ENCODE assay signal across 8 cellular contexts in the genomic region with DNA sequence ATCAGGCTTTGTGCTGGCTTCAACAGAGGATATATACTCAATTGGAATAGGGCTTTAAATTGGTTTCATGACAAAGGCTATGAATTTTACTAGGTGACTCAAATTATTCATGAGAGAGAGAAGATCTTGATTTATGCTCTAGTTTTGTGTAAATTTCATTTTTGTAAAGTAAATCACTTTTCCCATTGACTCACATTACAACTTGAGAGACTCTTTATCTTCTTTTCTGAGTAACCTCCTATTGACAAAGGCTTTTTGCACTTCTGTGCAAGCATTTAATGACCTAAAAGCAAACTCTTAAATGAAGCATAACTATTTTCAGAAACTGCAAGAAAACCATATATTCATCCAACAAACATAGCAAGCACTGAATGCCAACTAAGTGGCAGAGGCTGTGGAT.
"Had no signal": no experiment of that assay in that cellular context is flagged by ENCODE, and none has a peak within 500 bp of the region (broad histone marks: within the 10 kb centered on the region; RNA-seq: fewer than 3 reads in every experiment).

No MANE protein-coding gene starts in this region.

- H3K4me3 Mint-ChIP-seq: IgD-negative memory B cell had no signal

- FAIRE-seq: HepG2, HTR-8/SVneo had no signal

- H3K27ac Mint-ChIP-seq: IgD-negative memory B cell had no signal

- H3K4me3 ChIP-seq: K562 had no signal

- H3K36me3 Mint-ChIP-seq: IgD-negative memory B cell had no signal

- DNase-seq: IMR-90, KBM-7, KG1 had no signal

- ATAC-seq: HepG2, K562 had no signal

- H3K27ac ChIP-seq: HL-60 had no signal

- H3K9me3 Mint-ChIP-seq: IgD-negative memory B cell had no signal
